Comparison of ENCODE assay signal across 15 cellular contexts in the genomic region with DNA sequence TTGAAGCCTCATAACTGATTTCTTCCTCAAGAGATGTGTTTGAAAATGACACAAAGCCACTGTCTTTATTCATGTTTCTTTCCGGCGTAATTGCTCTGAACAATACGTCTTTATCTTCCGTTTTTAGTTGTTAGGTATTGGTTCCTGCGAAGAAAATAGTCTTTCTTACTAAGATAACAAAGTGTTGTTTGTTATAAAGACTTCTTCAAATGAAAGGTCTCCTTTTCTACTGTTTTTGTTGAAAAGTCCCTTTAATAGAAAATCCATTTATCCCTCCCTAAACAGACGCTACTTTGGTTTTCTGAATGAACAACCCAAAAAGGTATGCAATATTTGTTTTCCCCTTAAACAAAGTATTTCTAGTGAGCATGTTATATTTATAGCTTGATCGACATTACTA.
A peak's percentile ranks its signal among the peaks of the same experiment; 100 is the strongest.
DNase-seq lines count a peak whose midpoint lies in the region; ATAC-seq lines count a peak whose summit lies in the region.
"Had no signal": no experiment of that assay in that cellular context is flagged by ENCODE, and none has a peak within 500 bp of the region (broad histone marks: within the 10 kb centered on the region; RNA-seq: fewer than 3 reads in every experiment).

No MANE protein-coding gene starts in this region.

- DNase-seq in COLO829 (ENCODE audit: low spot score) (peak; percentile 59), foreskin melanocyte (peak; percentile 43), pons (ENCODE audit: low spot score) (peak; percentile 78), AG08395 (ENCODE audit: low spot score) (no peak)
- DNase-seq: BE2C; C1 segment of cervical spinal cord; Caco-2; Calu3; CD4-positive, alpha-beta memory T cell; CD4-positive, CD25-positive, alpha-beta regulatory T cell; CD8-positive, alpha-beta memory T cell; DMS79 treated with DMSO at 0.1 percent for 48 hours; GF-D8 had no signal

- ATAC-seq in HG02870 (IDR thresholded peaks at IDR 0.05; ENCODE audit: unreplicated experiment), result no peak
- ATAC-seq: A549 had no signal
